Comparison of ENCODE assay signal across 1 cellular context in the genomic region with DNA sequence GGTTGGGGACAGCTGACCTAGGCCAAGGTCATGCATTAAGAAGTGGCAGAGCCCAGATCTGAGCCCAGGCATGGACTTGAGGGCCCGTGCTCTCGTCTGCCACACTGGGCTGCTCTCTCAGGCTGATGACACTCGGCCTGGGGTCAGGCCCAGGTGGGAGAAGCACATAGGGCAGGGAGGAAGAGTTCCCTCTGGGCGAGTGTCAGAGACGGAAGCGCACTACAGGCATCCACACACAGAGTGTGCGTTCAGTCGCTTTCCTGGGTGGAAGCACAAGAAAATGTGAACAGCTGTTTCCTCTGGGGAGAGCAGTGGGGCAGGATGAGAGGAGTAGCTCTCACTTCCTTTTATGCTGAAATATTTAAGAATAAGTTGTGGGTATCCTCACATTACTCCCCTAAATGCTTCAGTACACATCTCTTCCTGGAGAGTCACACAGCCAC.
TF ChIP-seq lines count a peak whose summit lies in the region.

No MANE protein-coding gene starts in this region.

TF ChIP-seq in GM23338, 12 proteins besides CTCF, POLR2A, EP300 and RAD21 (continued from another document):
- TF ChIP-seq, protein P1, sequence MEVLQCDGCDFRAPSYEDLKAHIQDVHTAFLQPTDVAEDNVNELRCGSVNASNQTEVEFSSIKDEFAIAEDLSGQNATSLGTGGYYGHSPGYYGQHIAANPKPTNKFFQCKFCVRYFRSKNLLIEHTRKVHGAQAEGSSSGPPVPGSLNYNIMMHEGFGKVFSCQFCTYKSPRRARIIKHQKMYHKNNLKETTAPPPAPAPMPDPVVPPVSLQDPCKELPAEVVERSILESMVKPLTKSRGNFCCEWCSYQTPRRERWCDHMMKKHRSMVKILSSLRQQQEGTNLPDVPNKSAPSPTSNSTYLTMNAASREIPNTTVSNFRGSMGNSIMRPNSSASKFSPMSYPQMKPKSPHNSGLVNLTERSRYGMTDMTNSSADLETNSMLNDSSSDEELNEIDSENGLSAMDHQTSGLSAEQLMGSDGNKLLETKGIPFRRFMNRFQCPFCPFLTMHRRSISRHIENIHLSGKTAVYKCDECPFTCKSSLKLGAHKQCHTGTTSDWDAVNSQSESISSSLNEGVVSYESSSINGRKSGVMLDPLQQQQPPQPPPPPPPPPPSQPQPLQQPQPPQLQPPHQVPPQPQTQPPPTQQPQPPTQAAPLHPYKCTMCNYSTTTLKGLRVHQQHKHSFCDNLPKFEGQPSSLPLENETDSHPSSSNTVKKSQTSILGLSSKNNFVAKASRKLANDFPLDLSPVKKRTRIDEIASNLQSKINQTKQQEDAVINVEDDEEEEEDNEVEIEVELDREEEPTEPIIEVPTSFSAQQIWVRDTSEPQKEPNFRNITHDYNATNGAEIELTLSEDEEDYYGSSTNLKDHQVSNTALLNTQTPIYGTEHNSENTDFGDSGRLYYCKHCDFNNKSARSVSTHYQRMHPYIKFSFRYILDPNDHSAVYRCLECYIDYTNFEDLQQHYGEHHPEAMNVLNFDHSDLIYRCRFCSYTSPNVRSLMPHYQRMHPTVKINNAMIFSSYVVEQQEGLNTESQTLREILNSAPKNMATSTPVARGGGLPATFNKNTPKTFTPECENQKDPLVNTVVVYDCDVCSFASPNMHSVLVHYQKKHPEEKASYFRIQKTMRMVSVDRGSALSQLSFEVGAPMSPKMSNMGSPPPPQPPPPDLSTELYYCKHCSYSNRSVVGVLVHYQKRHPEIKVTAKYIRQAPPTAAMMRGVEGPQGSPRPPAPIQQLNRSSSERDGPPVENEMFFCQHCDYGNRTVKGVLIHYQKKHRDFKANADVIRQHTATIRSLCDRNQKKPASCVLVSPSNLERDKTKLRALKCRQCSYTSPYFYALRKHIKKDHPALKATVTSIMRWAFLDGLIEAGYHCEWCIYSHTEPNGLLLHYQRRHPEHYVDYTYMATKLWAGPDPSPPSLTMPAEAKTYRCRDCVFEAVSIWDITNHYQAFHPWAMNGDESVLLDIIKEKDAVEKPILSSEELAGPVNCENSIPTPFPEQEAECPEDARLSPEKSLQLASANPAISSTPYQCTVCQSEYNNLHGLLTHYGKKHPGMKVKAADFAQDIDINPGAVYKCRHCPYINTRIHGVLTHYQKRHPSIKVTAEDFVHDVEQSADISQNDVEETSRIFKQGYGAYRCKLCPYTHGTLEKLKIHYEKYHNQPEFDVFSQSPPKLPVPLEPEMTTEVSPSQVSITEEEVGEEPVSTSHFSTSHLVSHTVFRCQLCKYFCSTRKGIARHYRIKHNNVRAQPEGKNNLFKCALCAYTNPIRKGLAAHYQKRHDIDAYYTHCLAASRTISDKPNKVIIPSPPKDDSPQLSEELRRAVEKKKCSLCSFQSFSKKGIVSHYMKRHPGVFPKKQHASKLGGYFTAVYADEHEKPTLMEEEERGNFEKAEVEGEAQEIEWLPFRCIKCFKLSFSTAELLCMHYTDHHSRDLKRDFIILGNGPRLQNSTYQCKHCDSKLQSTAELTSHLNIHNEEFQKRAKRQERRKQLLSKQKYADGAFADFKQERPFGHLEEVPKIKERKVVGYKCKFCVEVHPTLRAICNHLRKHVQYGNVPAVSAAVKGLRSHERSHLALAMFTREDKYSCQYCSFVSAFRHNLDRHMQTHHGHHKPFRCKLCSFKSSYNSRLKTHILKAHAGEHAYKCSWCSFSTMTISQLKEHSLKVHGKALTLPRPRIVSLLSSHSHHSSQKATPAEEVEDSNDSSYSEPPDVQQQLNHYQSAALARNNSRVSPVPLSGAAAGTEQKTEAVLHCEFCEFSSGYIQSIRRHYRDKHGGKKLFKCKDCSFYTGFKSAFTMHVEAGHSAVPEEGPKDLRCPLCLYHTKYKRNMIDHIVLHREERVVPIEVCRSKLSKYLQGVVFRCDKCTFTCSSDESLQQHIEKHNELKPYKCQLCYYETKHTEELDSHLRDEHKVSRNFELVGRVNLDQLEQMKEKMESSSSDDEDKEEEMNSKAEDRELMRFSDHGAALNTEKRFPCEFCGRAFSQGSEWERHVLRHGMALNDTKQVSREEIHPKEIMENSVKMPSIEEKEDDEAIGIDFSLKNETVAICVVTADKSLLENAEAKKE (CRISPR knock-in tag; IDR thresholded peaks at IDR 0.05) = no peak
- TF ChIP-seq CREB1 (CRISPR knock-in tag; IDR thresholded peaks at IDR 0.05; ENCODE audit: low read depth) (no peak), EZH2phosphoT487 (IDR thresholded peaks at IDR 0.05; ENCODE audit: unreplicated experiment) (no peak), JUNB (IDR thresholded peaks at IDR 0.05; ENCODE audit: unreplicated experiment) (no peak), ZNF331 (CRISPR knock-in tag; IDR thresholded peaks at IDR 0.05; ENCODE audit: low read depth) (no peak), NANOG (IDR thresholded peaks at IDR 0.05; ENCODE audit: borderline replicate concordance) (no peak), POLR2AphosphoS5 (IDR thresholded peaks at IDR 0.05; ENCODE audit: low read depth) (no peak), STAT1 (IDR thresholded peaks at IDR 0.05; ENCODE audit: unreplicated experiment) (no peak), ZNF114 (CRISPR knock-in tag; IDR thresholded peaks at IDR 0.05) (no peak)
